1 cellular context compared by ENCODE assay signal in the genomic region with DNA sequence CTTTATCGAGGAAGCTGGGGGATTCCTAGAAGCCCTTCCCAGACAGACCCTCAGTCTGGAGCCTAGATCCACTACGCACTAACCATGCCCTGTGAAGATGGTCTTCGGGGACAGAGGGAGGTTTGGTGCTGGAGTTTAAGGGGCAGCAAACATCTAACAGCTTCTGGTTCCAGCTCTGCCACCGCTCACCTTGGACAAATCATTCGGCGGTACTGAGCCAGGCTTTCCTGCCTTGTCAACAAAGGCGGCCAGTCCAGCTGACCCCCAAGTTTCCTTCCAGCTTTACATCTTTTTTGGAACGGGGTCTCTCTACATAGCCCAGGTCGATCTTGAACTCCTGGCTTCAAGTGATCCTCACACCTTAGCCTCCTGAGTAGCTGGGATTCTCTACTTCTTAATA.
TF ChIP-seq lines count a peak whose summit lies in the region.

No MANE protein-coding gene starts in this region.

TF ChIP-seq in GM23338, 12 proteins besides CTCF, POLR2A, EP300 and RAD21 (continued from another document):
- TF ChIP-seq ZNF462 (CRISPR knock-in tag; IDR thresholded peaks at IDR 0.05) (no peak), ZNF114 (CRISPR knock-in tag; IDR thresholded peaks at IDR 0.05) (no peak), ZNF331 (CRISPR knock-in tag; IDR thresholded peaks at IDR 0.05; ENCODE audit: low read depth) (no peak), ETS1 (IDR thresholded peaks at IDR 0.05) (no peak), JUNB (IDR thresholded peaks at IDR 0.05; ENCODE audit: unreplicated experiment) (no peak), STAT1 (IDR thresholded peaks at IDR 0.05; ENCODE audit: unreplicated experiment) (no peak)
